Comparison of ENCODE assay signal across 8 cellular contexts in the genomic region with DNA sequence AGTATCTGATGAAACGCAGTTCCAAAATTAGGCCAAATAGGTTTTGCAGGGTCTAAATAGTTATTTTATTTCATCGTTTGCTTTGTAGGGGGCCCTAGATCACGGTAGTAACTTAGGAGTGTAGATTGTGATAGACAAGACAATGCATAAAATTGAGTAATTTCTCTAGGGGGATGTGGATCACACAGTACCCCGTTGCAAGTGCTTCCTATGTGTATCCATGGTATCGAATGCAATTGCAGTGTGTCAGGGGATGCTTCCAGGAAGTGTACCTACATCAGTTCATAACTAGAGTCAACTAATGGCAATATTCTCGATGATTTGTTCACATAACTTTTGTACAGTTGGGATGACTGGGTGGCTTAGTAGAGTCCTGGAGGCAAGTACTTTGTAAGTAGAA. TPM values are rescaled to one million over a fixed set of nuclear protein-coding genes. Genes with fewer than 3 reads are reported as not detected.
A peak's percentile ranks its signal among the peaks of the same experiment; 100 is the strongest.
DNase-seq lines count a peak whose midpoint lies in the region; ATAC-seq and TF ChIP-seq lines count a peak whose summit lies in the region.

No MANE protein-coding gene starts in this region.

- no peaks in the 10 kb centered on the region for H3K4me1 ChIP-seq in mucosa of descending colon (ENCODE audit: low read depth)

- H3K36me3 ChIP-seq in mucosa of descending colon (ENCODE audit: low read depth), result no peaks in the 10 kb centered on the region

- H3K4me3 ChIP-seq in choroid plexus epithelial cell (ENCODE audit: low read depth, low read length) (peak overlapping the region; percentile 72), mucosa of descending colon (peak overlapping the region; percentile 42)

- no peak for TF ChIP-seq CTCF in choroid plexus epithelial cell (conservative IDR thresholded peaks at IDR 0.05; ENCODE audit: low read depth, low read length)
- no peak for TF ChIP-seq CTCF in mucosa of descending colon (IDR thresholded peaks at IDR 0.05)

- ATAC-seq in mucosa of descending colon (peak; percentile 2), GM18511 (IDR thresholded peaks at IDR 0.05; ENCODE audit: unreplicated experiment) (no peak)

- H3K9me3 ChIP-seq in mucosa of descending colon, result no peaks in the 10 kb centered on the region

- DNase-seq in DMS79 treated with DMSO at 0.1 percent for 48 hours (lab: John Stamatoyannopoulos, UW), result peak; percentile 19
- no peak for DNase-seq in DMS79 (lab: John Stamatoyannopoulos, UW)
- DNase-seq in NCI-H526 treated with DMSO at 0.1 percent for 48 hours (lab: John Stamatoyannopoulos, UW), result peak; percentile 32
- DNase-seq in choroid plexus epithelial cell (ENCODE audit: low read depth), result peak; percentile 35
- DNase-seq in mucosa of descending colon, result no peak
- DNase-seq in OCI-M2 (lab: John Stamatoyannopoulos, UW; ENCODE audit: unreplicated experiment), result no peak
- DNase-seq in activated effector memory CD4-positive, alpha-beta T cell treated with Interleukin-2 at 50 U/mL for 16 hours, result no peak

- intact Hi-C loops in mucosa of descending colon (cut with DNase I, micrococcal nuclease), result no loop called here

RNA-seq across cellular contexts. Expression of a gene that starts 0.9 kb away (rescaled TPM):
- total RNA-seq in mucosa of descending colon, result 10 to 100 TPM; 29.2 to 72.3 (median 52.9) TPM

RNA-seq across cellular contexts. Expression of a gene that starts 25.1 kb away (rescaled TPM):
- 10 to 100 TPM; 33.3 to 60.3 (median 42.3) TPM for total RNA-seq in mucosa of descending colon

RNA-seq across cellular contexts. Expression of a gene that starts 27.7 kb away (rescaled TPM):
- 10 to 100 TPM; 32.5 to 65.8 (median 39.6) TPM for total RNA-seq in mucosa of descending colon

Comparison
In these comparisons a context has a peak if more than half of its experiments do, and no peak if none do; other contexts are left out.
1. DNase-seq: peak in DMS79 treated with DMSO at 0.1 percent for 48 hours (single experiment), NCI-H526 treated with DMSO at 0.1 percent for 48 hours (single experiment) and choroid plexus epithelial cell (single experiment); none in DMS79 (single experiment), mucosa of descending colon (0 of 3), OCI-M2 (single experiment) and activated effector memory CD4-positive, alpha-beta T cell treated with Interleukin-2 at 50 U/mL for 16 hours (single experiment).